1 cellular context compared by ENCODE assay signal in the genomic region with DNA sequence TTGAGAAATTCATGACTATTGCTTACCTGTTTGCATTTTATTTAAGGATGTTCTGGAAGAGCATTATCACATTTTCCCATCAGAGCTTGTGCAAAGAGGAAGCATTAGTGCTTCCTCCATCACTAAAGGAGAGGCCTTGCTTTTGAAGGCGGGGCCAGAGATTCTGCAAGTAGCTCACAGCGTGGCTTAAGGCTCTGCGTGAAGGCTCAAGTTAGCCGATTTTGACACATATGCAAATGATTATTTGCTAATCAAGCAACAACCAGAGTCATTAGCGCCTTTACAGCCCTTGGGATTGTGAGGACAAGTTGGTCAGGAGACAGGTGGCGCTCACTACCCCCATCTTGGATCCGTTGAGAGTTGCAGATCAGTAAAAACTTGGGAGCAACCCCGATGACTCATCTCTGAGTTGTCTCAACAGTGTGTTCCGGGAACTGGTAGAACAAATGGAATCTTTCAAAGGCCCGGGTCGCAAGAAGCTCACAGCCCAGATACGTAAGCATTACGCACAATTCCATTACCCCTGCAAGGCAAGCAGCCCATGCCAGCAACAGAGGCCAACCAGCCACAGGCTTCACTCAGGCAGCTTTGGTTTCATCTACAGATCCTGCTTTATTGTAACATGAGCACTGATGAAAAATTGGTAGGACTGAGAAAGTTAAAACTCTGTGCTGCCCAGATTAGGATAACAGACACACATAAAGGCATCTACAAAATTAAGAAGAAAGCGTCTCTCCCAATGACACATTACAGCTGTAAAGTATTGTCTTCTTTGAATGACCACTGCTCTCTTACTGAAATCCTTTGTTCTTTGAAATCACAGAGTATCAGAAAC.
TF ChIP-seq lines count a peak whose summit lies in the region.

No MANE protein-coding gene starts in this region.

TF ChIP-seq in SK-N-SH, 30 proteins besides CTCF, POLR2A, EP300 and RAD21 (continued from another document):
- TF ChIP-seq, protein P1, sequence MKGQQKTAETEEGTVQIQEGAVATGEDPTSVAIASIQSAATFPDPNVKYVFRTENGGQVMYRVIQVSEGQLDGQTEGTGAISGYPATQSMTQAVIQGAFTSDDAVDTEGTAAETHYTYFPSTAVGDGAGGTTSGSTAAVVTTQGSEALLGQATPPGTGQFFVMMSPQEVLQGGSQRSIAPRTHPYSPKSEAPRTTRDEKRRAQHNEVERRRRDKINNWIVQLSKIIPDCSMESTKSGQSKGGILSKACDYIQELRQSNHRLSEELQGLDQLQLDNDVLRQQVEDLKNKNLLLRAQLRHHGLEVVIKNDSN (IDR thresholded peaks at IDR 0.05; ENCODE audit: borderline replicate concordance, low read depth): no peak
- TF ChIP-seq, protein P2, sequence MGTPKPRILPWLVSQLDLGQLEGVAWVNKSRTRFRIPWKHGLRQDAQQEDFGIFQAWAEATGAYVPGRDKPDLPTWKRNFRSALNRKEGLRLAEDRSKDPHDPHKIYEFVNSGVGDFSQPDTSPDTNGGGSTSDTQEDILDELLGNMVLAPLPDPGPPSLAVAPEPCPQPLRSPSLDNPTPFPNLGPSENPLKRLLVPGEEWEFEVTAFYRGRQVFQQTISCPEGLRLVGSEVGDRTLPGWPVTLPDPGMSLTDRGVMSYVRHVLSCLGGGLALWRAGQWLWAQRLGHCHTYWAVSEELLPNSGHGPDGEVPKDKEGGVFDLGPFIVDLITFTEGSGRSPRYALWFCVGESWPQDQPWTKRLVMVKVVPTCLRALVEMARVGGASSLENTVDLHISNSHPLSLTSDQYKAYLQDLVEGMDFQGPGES (IDR thresholded peaks at IDR 0.05; ENCODE audit: low read depth, low read length): no peak
- TF ChIP-seq SIN3A (IDR thresholded peaks at IDR 0.05; ENCODE audit: borderline replicate concordance, low read depth, low read length) (no peak), TEAD4 (IDR thresholded peaks at IDR 0.05; ENCODE audit: borderline replicate concordance, insufficient read depth) (0 out of 2 replicates have a peak, but pooled peaks have one; percentile 43), RFX5 (IDR thresholded peaks at IDR 0.05; ENCODE audit: low read length) (no peak), TCF12 (IDR thresholded peaks at IDR 0.05) (peak; percentile 73), YY1 (IDR thresholded peaks at IDR 0.05; ENCODE audit: low read depth) (0 out of 2 replicates have a peak, but pooled peaks have one; percentile 50), TAF1 (IDR thresholded peaks at IDR 0.05; ENCODE audit: borderline replicate concordance, low read depth, low read length) (peak; percentile 45; the same call in 1 of the 2 replicates), NFIC (IDR thresholded peaks at IDR 0.05; ENCODE audit: borderline replicate concordance) (peak; percentile 70), ELF1 (IDR thresholded peaks at IDR 0.05) (peak; percentile 53; the same call in 1 of the 2 replicates), MXI1 (IDR thresholded peaks at IDR 0.05; ENCODE audit: low read depth, low read length) (no peak), JUND (IDR thresholded peaks at IDR 0.05) (peak; percentile 90), GATA2 (CRISPR knock-in tag; IDR thresholded peaks at IDR 0.05) (no peak), SMC3 (IDR thresholded peaks at IDR 0.05; ENCODE audit: low read depth, low read length) (no peak), CHD2 (IDR thresholded peaks at IDR 0.05; ENCODE audit: low read length, partially characterized antibody) (no peak), MEF2A (IDR thresholded peaks at IDR 0.05; ENCODE audit: borderline replicate concordance, low read depth) (peak; percentile 35; the same call in 1 of the 2 replicates), RCOR1 (IDR thresholded peaks at IDR 0.05; ENCODE audit: low read length) (no peak), FOSL2 (IDR thresholded peaks at IDR 0.05; ENCODE audit: borderline replicate concordance, low read depth) (peak; percentile 97), RXRA (IDR thresholded peaks at IDR 0.05; ENCODE audit: borderline replicate concordance, low read depth) (0 out of 2 replicates have a peak, but pooled peaks have one; percentile 51), FOXJ3 (CRISPR knock-in tag; IDR thresholded peaks at IDR 0.05) (no peak), GABPA (IDR thresholded peaks at IDR 0.05; ENCODE audit: low read depth) (no peak)
- TF ChIP-seq, protein P3, sequence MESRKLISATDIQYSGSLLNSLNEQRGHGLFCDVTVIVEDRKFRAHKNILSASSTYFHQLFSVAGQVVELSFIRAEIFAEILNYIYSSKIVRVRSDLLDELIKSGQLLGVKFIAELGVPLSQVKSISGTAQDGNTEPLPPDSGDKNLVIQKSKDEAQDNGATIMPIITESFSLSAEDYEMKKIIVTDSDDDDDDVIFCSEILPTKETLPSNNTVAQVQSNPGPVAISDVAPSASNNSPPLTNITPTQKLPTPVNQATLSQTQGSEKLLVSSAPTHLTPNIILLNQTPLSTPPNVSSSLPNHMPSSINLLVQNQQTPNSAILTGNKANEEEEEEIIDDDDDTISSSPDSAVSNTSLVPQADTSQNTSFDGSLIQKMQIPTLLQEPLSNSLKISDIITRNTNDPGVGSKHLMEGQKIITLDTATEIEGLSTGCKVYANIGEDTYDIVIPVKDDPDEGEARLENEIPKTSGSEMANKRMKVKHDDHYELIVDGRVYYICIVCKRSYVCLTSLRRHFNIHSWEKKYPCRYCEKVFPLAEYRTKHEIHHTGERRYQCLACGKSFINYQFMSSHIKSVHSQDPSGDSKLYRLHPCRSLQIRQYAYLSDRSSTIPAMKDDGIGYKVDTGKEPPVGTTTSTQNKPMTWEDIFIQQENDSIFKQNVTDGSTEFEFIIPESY (IDR thresholded peaks at IDR 0.05; ENCODE audit: borderline replicate concordance, low read depth): no peak
- TF ChIP-seq, protein P4, sequence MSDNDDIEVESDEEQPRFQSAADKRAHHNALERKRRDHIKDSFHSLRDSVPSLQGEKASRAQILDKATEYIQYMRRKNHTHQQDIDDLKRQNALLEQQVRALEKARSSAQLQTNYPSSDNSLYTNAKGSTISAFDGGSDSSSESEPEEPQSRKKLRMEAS (IDR thresholded peaks at IDR 0.05; ENCODE audit: low read depth): peak; percentile 85
- TF ChIP-seq, protein P5, sequence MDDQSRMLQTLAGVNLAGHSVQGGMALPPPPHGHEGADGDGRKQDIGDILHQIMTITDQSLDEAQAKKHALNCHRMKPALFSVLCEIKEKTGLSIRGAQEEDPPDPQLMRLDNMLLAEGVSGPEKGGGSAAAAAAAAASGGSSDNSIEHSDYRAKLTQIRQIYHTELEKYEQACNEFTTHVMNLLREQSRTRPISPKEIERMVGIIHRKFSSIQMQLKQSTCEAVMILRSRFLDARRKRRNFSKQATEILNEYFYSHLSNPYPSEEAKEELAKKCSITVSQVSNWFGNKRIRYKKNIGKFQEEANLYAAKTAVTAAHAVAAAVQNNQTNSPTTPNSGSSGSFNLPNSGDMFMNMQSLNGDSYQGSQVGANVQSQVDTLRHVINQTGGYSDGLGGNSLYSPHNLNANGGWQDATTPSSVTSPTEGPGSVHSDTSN (IDR thresholded peaks at IDR 0.05): peak; percentile 50; the same call in 1 of the 2 replicates
- TF ChIP-seq, protein P6, sequence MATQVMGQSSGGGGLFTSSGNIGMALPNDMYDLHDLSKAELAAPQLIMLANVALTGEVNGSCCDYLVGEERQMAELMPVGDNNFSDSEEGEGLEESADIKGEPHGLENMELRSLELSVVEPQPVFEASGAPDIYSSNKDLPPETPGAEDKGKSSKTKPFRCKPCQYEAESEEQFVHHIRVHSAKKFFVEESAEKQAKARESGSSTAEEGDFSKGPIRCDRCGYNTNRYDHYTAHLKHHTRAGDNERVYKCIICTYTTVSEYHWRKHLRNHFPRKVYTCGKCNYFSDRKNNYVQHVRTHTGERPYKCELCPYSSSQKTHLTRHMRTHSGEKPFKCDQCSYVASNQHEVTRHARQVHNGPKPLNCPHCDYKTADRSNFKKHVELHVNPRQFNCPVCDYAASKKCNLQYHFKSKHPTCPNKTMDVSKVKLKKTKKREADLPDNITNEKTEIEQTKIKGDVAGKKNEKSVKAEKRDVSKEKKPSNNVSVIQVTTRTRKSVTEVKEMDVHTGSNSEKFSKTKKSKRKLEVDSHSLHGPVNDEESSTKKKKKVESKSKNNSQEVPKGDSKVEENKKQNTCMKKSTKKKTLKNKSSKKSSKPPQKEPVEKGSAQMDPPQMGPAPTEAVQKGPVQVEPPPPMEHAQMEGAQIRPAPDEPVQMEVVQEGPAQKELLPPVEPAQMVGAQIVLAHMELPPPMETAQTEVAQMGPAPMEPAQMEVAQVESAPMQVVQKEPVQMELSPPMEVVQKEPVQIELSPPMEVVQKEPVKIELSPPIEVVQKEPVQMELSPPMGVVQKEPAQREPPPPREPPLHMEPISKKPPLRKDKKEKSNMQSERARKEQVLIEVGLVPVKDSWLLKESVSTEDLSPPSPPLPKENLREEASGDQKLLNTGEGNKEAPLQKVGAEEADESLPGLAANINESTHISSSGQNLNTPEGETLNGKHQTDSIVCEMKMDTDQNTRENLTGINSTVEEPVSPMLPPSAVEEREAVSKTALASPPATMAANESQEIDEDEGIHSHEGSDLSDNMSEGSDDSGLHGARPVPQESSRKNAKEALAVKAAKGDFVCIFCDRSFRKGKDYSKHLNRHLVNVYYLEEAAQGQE (IDR thresholded peaks at IDR 0.05; ENCODE audit: low read depth, low read length): no peak
- TF ChIP-seq, protein P7, sequence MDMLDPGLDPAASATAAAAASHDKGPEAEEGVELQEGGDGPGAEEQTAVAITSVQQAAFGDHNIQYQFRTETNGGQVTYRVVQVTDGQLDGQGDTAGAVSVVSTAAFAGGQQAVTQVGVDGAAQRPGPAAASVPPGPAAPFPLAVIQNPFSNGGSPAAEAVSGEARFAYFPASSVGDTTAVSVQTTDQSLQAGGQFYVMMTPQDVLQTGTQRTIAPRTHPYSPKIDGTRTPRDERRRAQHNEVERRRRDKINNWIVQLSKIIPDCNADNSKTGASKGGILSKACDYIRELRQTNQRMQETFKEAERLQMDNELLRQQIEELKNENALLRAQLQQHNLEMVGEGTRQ (IDR thresholded peaks at IDR 0.05; ENCODE audit: borderline replicate concordance, low read depth, low read length): no peak
